22 cellular contexts compared by ENCODE assay signal in genomic region chr1:79478728-79479373, GRCh38.
"Had no signal": no experiment of that assay in that cellular context is flagged by ENCODE, and none has a peak within 500 bp of the region (broad histone marks: within the 10 kb centered on the region; RNA-seq: fewer than 3 reads in every experiment).

No MANE protein-coding gene starts in this region.

- H3K36me3 ChIP-seq: MG63, SJSA1 had no signal

- H3K27me3 ChIP-seq: MG63, SJSA1 had no signal

- H3K27ac ChIP-seq: RWPE1, SJSA1, SK-N-MC had no signal

- H3K4me1 ChIP-seq: SJSA1 had no signal

- H3K9me3 ChIP-seq: MG63, SJSA1 had no signal

- ATAC-seq: HepG2 had no signal

- DNase-seq: IMR-90, Karpas-422, KG1, MG63, NCI-H1092, NCI-H1105 treated with DMSO at 0.1 percent for 48 hours, NCI-H1417 treated with DMSO at 0.1 percent for 48 hours, NCI-H146, NCI-H1694 treated with DMSO at 0.1 percent for 48 hours, NCI-H1930, NCI-H2081, NCI-H2107, NCI-H2227 treated with DMSO at 0.1 percent for 48 hours, NCI-H524, NCI-H526 treated with DMSO at 0.1 percent for 48 hours, NCI-H748 treated with DMSO at 0.1 percent for 48 hours, OCI-M1, SIG-M5 had no signal

- H3K4me3 ChIP-seq: MG63, SJSA1, SK-N-MC had no signal
